ENCODE assay signal across 8 cellular contexts in the genomic region with DNA sequence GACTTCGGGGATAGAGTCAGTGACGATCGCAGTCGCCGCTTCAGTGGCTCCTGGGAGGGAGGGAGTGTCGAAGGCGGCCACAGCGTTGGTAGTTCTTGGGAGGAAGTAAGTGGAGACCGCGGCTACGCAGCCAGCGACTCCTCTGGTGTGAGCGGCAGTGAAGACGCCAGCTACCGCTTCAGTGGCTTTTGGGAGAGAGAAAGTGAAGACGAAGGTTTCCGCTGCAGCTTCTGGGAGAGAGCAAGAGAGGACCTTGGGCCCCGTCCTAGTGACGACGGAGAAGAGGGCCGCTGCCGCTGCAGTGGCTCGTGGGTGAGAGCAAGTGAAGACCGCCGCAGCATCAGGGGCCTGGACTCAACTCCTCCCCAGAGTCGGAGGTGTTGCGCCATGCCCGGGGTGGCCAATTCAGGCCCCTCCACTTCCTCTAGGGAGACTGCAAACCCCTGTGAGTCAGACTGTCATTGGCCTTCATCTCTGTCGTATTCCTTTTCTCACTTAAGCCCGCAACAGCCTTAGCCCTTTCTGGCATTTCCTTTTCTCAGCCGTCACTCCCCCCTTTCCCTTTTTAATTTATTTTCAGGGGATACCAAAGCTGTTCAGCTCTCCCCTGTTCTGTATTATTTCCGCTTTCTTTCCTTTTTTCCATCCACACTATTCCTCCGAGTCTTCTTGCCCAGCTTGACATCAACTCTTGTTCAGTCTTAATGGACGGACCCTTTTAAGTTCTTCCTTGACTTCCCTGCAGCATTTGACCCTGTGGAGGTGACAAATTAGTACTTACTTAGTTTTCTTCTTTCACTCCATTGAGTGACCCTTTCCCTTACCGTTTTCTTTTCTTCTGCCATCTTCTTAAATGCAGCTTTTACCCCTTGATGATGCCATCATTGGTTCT. TPM values are rescaled to one million over a fixed set of nuclear protein-coding genes. Genes with fewer than 3 reads are reported as not detected.
DNase-seq lines count a peak whose midpoint lies in the region; TF ChIP-seq lines count a peak whose summit lies in the region.

No MANE protein-coding gene starts in this region.

- peaks cover 45% of the 10 kb centered on the region for H3K4me1 Mint-ChIP-seq in chondrocyte (ENCODE audit: low read depth)

- peak overlapping the region; percentile 98 for H3K4me3 Mint-ChIP-seq in chondrocyte (ENCODE audit: unreplicated experiment)

- H3K27me3 Mint-ChIP-seq in chondrocyte (ENCODE audit: low read depth): no peaks in the 10 kb centered on the region

- peak; percentile 4 for TF ChIP-seq CTCF in chondrocyte (IDR thresholded peaks at IDR 0.05)

- H3K27ac Mint-ChIP-seq in chondrocyte (ENCODE audit: unreplicated experiment): peak overlapping the region; percentile 99

- DNase-seq in GOT3 (lab: John Stamatoyannopoulos, UW): peak; percentile 18
- DNase-seq in Kasumi-1 (lab: John Stamatoyannopoulos, UW): peak; percentile 80 to 81
- peak; percentile 37 for DNase-seq in activated CD4-positive, alpha-beta T cell treated with anti-CD3 and anti-CD28 coated beads for 1 hour
- no peak for DNase-seq in chondrocyte (ENCODE audit: low spot score)
- peak; percentile 73 for DNase-seq in left kidney (ENCODE audit: low read depth, low spot score)
- DNase-seq in stimulated activated CD4-positive, alpha-beta T cell treated with anti-CD3 and anti-CD28 coated beads, Interleukin-2, amount 100 ng/mL, for 48 hours: peak; percentile 31 to 38
- no peak for DNase-seq in NCI-H1694 treated with DMSO at 0.1 percent for 48 hours (lab: John Stamatoyannopoulos, UW)

- no peaks in the 10 kb centered on the region for H3K9me3 Mint-ChIP-seq in chondrocyte (ENCODE audit: low read depth)

- H3K36me3 Mint-ChIP-seq in chondrocyte (ENCODE audit: low read depth): peaks cover 4% of the 10 kb centered on the region

- H3K4me3 ChIP-seq in GM08714 (ENCODE audit: low read length): peak overlapping the region; percentile 71

RNA-seq across cellular contexts. Expression of a gene that starts 1.0 kb away (rescaled TPM):
- 10.4 to 12.9 TPM (median 11.4 TPM) in 3 replicates for total RNA-seq in chondrocyte

RNA-seq across cellular contexts. Expression of a gene that starts 37.6 kb away (rescaled TPM):
- 36.4 to 42.4 TPM (median 39.7 TPM) in 3 replicates for total RNA-seq in chondrocyte

Comparison
In these comparisons a context has a peak if more than half of its experiments do, and no peak if none do; other contexts are left out.
1. DNase-seq: peak in GOT3 (single experiment), Kasumi-1 (2 of 2), activated CD4-positive, alpha-beta T cell treated with anti-CD3 and anti-CD28 coated beads for 1 hour (single experiment), left kidney (single experiment) and stimulated activated CD4-positive, alpha-beta T cell treated with anti-CD3 and anti-CD28 coated beads, Interleukin-2, amount 100 ng/mL, for 48 hours (2 of 2); none in chondrocyte (single experiment) and NCI-H1694 treated with DMSO at 0.1 percent for 48 hours (single experiment).